ENCODE assay signal across 12 cellular contexts in the genomic region with DNA sequence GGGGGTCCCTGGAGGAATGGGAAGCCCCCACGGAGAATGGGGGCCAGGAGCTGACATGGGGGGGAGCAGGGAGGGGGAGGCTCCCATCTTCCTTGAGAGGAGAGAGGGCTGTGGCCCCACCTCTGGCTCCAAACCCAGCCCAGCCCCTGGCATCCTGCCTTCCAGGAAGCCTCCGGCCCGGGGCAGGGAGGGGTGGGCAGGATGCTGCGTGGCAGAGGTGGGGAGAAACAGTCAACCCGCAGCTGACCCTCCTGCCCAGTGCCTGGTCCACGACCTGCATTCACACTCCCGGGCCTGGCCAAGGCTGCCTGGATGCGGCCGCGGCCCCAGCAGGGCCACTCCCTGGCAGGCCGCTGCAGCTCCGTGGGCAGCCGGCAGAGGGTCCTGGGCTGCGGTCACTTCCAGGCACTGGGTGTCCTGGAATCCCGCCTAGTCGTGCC. TPM values are rescaled to one million over a fixed set of nuclear protein-coding genes. Genes with fewer than 3 reads are reported as not detected.
DNase-seq lines count a peak whose midpoint lies in the region; ATAC-seq and TF ChIP-seq lines count a peak whose summit lies in the region.
"Had no signal": no experiment of that assay in that cellular context is flagged by ENCODE, and none has a peak within 500 bp of the region (broad histone marks: within the 10 kb centered on the region; RNA-seq: fewer than 3 reads in every experiment).

No MANE protein-coding gene starts in this region.

- ATAC-seq in left lung (peak; percentile 10), GM21576 (IDR thresholded peaks at IDR 0.05; ENCODE audit: unreplicated experiment) (no peak)
- ATAC-seq in stimulated activated effector memory CD8-positive, alpha-beta T cell treated with anti-CD3 and anti-CD28 coated beads, Interleukin-12 subunit alpha, Interleukin-12 subunit beta, amount 100 ng/mL, for 72 hours, result no peak

- DNase-seq in ELF-1 (ENCODE audit: low read depth, low spot score) (peak; percentile 50), cardiac fibroblast (ENCODE audit: low read depth in 2 of 2) (no peak), left lung (peak in 1 of 2 donors; percentile 78), activated gamma-delta T cell (lab: John Stamatoyannopoulos, UW) (no peak), epidermal melanocyte (ENCODE audit: insufficient read length, low spot score) (no peak)
- peak in 1 of 2 donors; percentile 51 for DNase-seq in stimulated activated effector memory CD8-positive, alpha-beta T cell treated with anti-CD3 and anti-CD28 coated beads, Interleukin-12 subunit alpha, Interleukin-12 subunit beta, amount 100 ng/mL, for 72 hours (ENCODE audit: low spot score in 2 of 2)
- no peak for DNase-seq in activated CD4-positive, alpha-beta T cell treated with anti-CD3 and anti-CD28 coated beads, Interleukin-2, amount 50 U/mL, for 4 hours
- DNase-seq: amniotic stem cell, C1 segment of cervical spinal cord had no signal

- H3K9me3 Mint-ChIP-seq in stimulated activated effector memory CD8-positive, alpha-beta T cell treated with anti-CD3 and anti-CD28 coated beads, Interleukin-12 subunit alpha, Interleukin-12 subunit beta, amount 100 ng/mL, for 72 hours, result no peaks in the 10 kb centered on the region
- H3K9me3 Mint-ChIP-seq: T-helper 2 cell treated with Interferon-gamma antibody and Interleukin-4, amounts not matched to agents 5 μg/mL and 100 μg/mL, for 36 hours had no signal

- H3K4me3 ChIP-seq in cardiac fibroblast (replicated peaks in 1 of 2; ENCODE audit: low read depth in 2 of 2, low read length in 2 of 2) (no peak overlapping the region), left lung (peak overlapping the region; percentile 11 to 28)

- peaks cover 23% of the 10 kb centered on the region for H3K4me1 Mint-ChIP-seq in stimulated activated effector memory CD8-positive, alpha-beta T cell treated with anti-CD3 and anti-CD28 coated beads, Interleukin-12 subunit alpha, Interleukin-12 subunit beta, amount 100 ng/mL, for 72 hours

- H3K27me3 ChIP-seq in left lung, result peaks cover 32 to 79% of the 10 kb centered on the region in 2 donors

- H3K9me3 ChIP-seq in left lung, result no peaks in the 10 kb centered on the region

- peaks cover 11% of the 10 kb centered on the region for H3K36me3 Mint-ChIP-seq in stimulated activated effector memory CD8-positive, alpha-beta T cell treated with anti-CD3 and anti-CD28 coated beads, Interleukin-12 subunit alpha, Interleukin-12 subunit beta, amount 100 ng/mL, for 72 hours

- no peaks in the 10 kb centered on the region for H3K36me3 ChIP-seq in left lung

- no peak overlapping the region for H3K27ac Mint-ChIP-seq in stimulated activated effector memory CD8-positive, alpha-beta T cell treated with anti-CD3 and anti-CD28 coated beads, Interleukin-12 subunit alpha, Interleukin-12 subunit beta, amount 100 ng/mL, for 72 hours
- H3K27ac Mint-ChIP-seq: T-helper 2 cell treated with Interferon-gamma antibody and Interleukin-4, amounts not matched to agents 5 μg/mL and 100 μg/mL, for 36 hours had no signal

- intact Hi-C loops in left lung (cut with DNase I), result no loop called here

- peak overlapping the region; percentile 33 to 65 for H3K27ac ChIP-seq in left lung

- TF ChIP-seq CTCF in cardiac fibroblast (IDR thresholded peaks at IDR 0.05; ENCODE audit: low read depth, low read length) (peak; percentile 6), left lung (IDR thresholded peaks at IDR 0.05) (peak in 1 of 2 donors; percentile 30)

- peaks cover 13 to 41% of the 10 kb centered on the region in 2 donors for H3K4me1 ChIP-seq in left lung

- H3K4me3 Mint-ChIP-seq in stimulated activated effector memory CD8-positive, alpha-beta T cell treated with anti-CD3 and anti-CD28 coated beads, Interleukin-12 subunit alpha, Interleukin-12 subunit beta, amount 100 ng/mL, for 72 hours, result peak overlapping the region; percentile 12

RNA-seq across cellular contexts. Expression of a gene that starts 39.0 kb away (rescaled TPM):
- total RNA-seq in left lung, result 1 to 10 TPM; 3.1 to 3.2 TPM
- total RNA-seq: M059J had no signal

Comparison
In these comparisons a context has a peak if more than half of its experiments do, and no peak if none do; other contexts are left out.
1. H3K4me3 ChIP-seq: peak in left lung (2 of 2); none in cardiac fibroblast (0 of 2).